In the genomic region with DNA sequence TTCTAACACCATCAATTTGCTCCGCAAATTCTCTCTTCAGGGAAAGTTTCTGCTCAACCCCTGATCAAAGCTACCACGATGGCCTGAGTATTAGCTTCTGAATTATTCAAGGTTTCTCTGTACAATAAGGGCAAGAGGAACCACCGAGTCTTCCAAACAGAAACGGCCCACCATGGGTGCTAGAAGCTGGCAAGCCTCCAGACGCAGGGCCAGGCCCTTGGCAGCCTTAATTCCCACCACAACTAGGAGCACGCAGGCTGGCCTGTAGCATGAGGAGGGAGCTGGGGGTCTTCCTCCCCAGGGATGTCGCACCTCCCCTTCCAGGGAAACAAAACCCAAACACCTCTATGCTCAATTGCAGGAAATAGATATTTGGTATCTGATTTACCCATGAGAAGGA, we compare ENCODE assay signal across 27 cellular contexts. TPM values are rescaled to one million over a fixed set of nuclear protein-coding genes. Genes with fewer than 3 reads are reported as not detected.
DNase-seq lines count a peak whose midpoint lies in the region; ATAC-seq, FAIRE-seq and TF ChIP-seq lines count a peak whose summit lies in the region.
"Had no signal": no experiment of that assay in that cellular context is flagged by ENCODE, and none has a peak within 500 bp of the region (broad histone marks: within the 10 kb centered on the region; RNA-seq: fewer than 3 reads in every experiment).

No MANE protein-coding gene starts in this region.

- no TSS peak for BruUV-seq in K562 (replicated peaks; lab: Mats Ljungman, UMichigan)

- H3K4me3 ChIP-seq in K562 = no peak overlapping the region
- H3K4me3 ChIP-seq: BLaER1, GM12878 had no signal

- no peak overlapping the region for H3K27ac Mint-ChIP-seq in osteocyte (ENCODE audit: unreplicated experiment)
- no peak overlapping the region for H3K27ac Mint-ChIP-seq in activated naive CD4-positive, alpha-beta T cell treated with anti-CD3 and anti-CD28 coated beads for 36 hours
- H3K27ac Mint-ChIP-seq: CD14-positive monocyte; CD4-positive, alpha-beta memory T cell; CD4-positive, CD25-positive, alpha-beta regulatory T cell; CD8-positive, alpha-beta memory T cell had no signal

- TF ChIP-seq POLR2A in K562 (conservative IDR thresholded peaks at IDR 0.05) = no peak

- no peak for TF ChIP-seq CTCF in K562 (IDR thresholded peaks at IDR 0.05 in 2 of 3, conservative IDR thresholded peaks at IDR 0.05 in 1 of 3; ENCODE audit: insufficient read depth in 2 of 3, low read depth in 1 of 3, low read length in 3 of 3)
- TF ChIP-seq CTCF in osteocyte (IDR thresholded peaks at IDR 0.05) = no peak

- POLR2A ChIA-PET in K562 (lab: Yijun Ruan, JAX) = interaction anchor here (0.7 to 1.1 kb wide), 2 partner anchors 10 to 78 kb away, joined by 3 read pairs; no protein-coding TSS in a partner anchor

- in situ Hi-C loops in K562 (cut with MboI) = no loop called here

- WGBS in K562 (ENCODE audit: insufficient coverage, low coverage, missing lambda C conversion rate) = 3% methylated on average over 7 of the region's 7 CpGs

- H3K27me3 ChIP-seq in K562 (ENCODE audit: control insufficient read depth in 2 of 2, insufficient read depth in 2 of 2, low read length in 2 of 2) = peaks cover 48 to 53% of the 10 kb centered on the region in 2 experiments
- H3K27me3 ChIP-seq: BLaER1 had no signal

- no peaks in the 10 kb centered on the region for H3K79me2 ChIP-seq in K562 (ENCODE audit: control insufficient read depth, insufficient read depth, low read length)

- no peaks in the 10 kb centered on the region for H3K9me1 ChIP-seq in K562 (ENCODE audit: control insufficient read depth, insufficient read depth, low read length)

- intact Hi-C loops in K562 (cut with micrococcal nuclease) = no loop called here
- intact Hi-C loops in activated naive CD4-positive, alpha-beta T cell treated with anti-CD3 and anti-CD28 coated beads for 36 hours (cut with micrococcal nuclease) = no loop called here

- H3K36me3 ChIP-seq in K562 (ENCODE audit: control insufficient read depth, insufficient read depth, low read length) = no peaks in the 10 kb centered on the region
- H3K36me3 ChIP-seq: BE2C, BLaER1 had no signal

- H3K4me1 Mint-ChIP-seq in osteocyte (ENCODE audit: unreplicated experiment) = no peaks in the 10 kb centered on the region
- H3K4me1 Mint-ChIP-seq in activated naive CD4-positive, alpha-beta T cell treated with anti-CD3 and anti-CD28 coated beads for 36 hours (ENCODE audit: low read depth) = no peaks in the 10 kb centered on the region
- H3K4me1 Mint-ChIP-seq: CD14-positive monocyte; CD4-positive, alpha-beta memory T cell; CD4-positive, CD25-positive, alpha-beta regulatory T cell; CD8-positive, alpha-beta memory T cell had no signal

- 0 out of 4 replicates have a peak, but pooled peaks of 1 of the 2 experiments have one; percentile 10 for TF ChIP-seq RAD21 in K562 (CRISPR knock-in tag; conservative IDR thresholded peaks at IDR 0.05 in 1 of 2, IDR thresholded peaks at IDR 0.05 in 1 of 2)

- FAIRE-seq in K562 (lab: Jason Lieb, UNC) = no peak
- FAIRE-seq: A204.1, GM12878, GM12892, GM18507 had no signal

- ATAC-seq in K562 (no peak), HG02678 (IDR thresholded peaks at IDR 0.05; ENCODE audit: unreplicated experiment) (no peak)
- ATAC-seq: GM12878 had no signal

- no peaks in the 10 kb centered on the region for H3K9me3 ChIP-seq in K562 (replicated peaks; ENCODE audit: control insufficient read depth, insufficient read depth, low read depth, low read length)
- H3K9me3 ChIP-seq: BE2C had no signal

- H3K9ac ChIP-seq in K562 (ENCODE audit: insufficient read depth in 1 of 2, low read depth in 2 of 2, low read length in 2 of 2) = no peak overlapping the region
- H3K9ac ChIP-seq: BLaER1 had no signal

- H3K4me1 ChIP-seq in K562 (replicated peaks in 1 of 2; ENCODE audit: control insufficient read depth in 2 of 2, insufficient read depth in 2 of 2, low read length in 2 of 2) = no peaks in the 10 kb centered on the region
- H3K4me1 ChIP-seq: BE2C had no signal

- H3K4me3 Mint-ChIP-seq in osteocyte (ENCODE audit: unreplicated experiment) = no peak overlapping the region
- H3K4me3 Mint-ChIP-seq in activated naive CD4-positive, alpha-beta T cell treated with anti-CD3 and anti-CD28 coated beads for 36 hours = no peak overlapping the region
- H3K4me3 Mint-ChIP-seq: CD14-positive monocyte; CD4-positive, alpha-beta memory T cell; CD4-positive, CD25-positive, alpha-beta regulatory T cell; CD8-positive, alpha-beta memory T cell had no signal

- no peaks in the 10 kb centered on the region for H4K20me1 ChIP-seq in K562 (replicated peaks; ENCODE audit: control insufficient read depth, insufficient read depth, low read length)
- H4K20me1 ChIP-seq: BLaER1 had no signal

- DNase-seq in K562 (ENCODE audit: extremely low read depth in 1 of 4, low spot score in 3 of 4) (no peak), osteocyte (ENCODE audit: extremely low spot score, unreplicated experiment) (peak; percentile 71), NCI-H187 (lab: John Stamatoyannopoulos, UW) (no peak)
- DNase-seq in activated naive CD4-positive, alpha-beta T cell treated with anti-CD3 and anti-CD28 coated beads for 36 hours = no peak
- DNase-seq: 8988T; ACHN; BE2C; C1 segment of cervical spinal cord; CD4-positive, alpha-beta memory T cell; CD4-positive, CD25-positive, alpha-beta regulatory T cell; CD8-positive, alpha-beta memory T cell; COR-L47; DMS 273 treated with DMSO at 0.1 percent for 48 hours; DMS153; DMS53; DMS79; DND-41; EL; GDM1 had no signal

- H3K27me3 Mint-ChIP-seq in osteocyte (ENCODE audit: unreplicated experiment) = peaks cover 51% of the 10 kb centered on the region
- peaks cover 2% of the 10 kb centered on the region for H3K27me3 Mint-ChIP-seq in activated naive CD4-positive, alpha-beta T cell treated with anti-CD3 and anti-CD28 coated beads for 36 hours (ENCODE audit: low read depth)

- H2AFZ ChIP-seq in K562 (ENCODE audit: low read depth, low read length) = no peak overlapping the region

- H3K4me2 ChIP-seq in K562 (ENCODE audit: insufficient read depth, low read length) = no peak overlapping the region
- H3K4me2 ChIP-seq: BLaER1 had no signal

- no peak overlapping the region for H3K27ac ChIP-seq in K562 (ENCODE audit: extremely low read depth, low read depth, low read length)
- H3K27ac ChIP-seq: BLaER1 had no signal

- no peaks in the 10 kb centered on the region for H3K9me3 Mint-ChIP-seq in osteocyte (ENCODE audit: unreplicated experiment)
- H3K9me3 Mint-ChIP-seq in activated naive CD4-positive, alpha-beta T cell treated with anti-CD3 and anti-CD28 coated beads for 36 hours = no peaks in the 10 kb centered on the region
- H3K9me3 Mint-ChIP-seq: CD8-positive, alpha-beta memory T cell had no signal

- H3K36me3 Mint-ChIP-seq in osteocyte (ENCODE audit: unreplicated experiment) = no peaks in the 10 kb centered on the region
- H3K36me3 Mint-ChIP-seq in activated naive CD4-positive, alpha-beta T cell treated with anti-CD3 and anti-CD28 coated beads for 36 hours (ENCODE audit: low read depth) = no peaks in the 10 kb centered on the region
- H3K36me3 Mint-ChIP-seq: CD14-positive monocyte; CD4-positive, alpha-beta memory T cell; CD4-positive, CD25-positive, alpha-beta regulatory T cell had no signal

- TF ChIP-seq EP300 in K562 (IDR thresholded peaks at IDR 0.05; ENCODE audit: low read length) = no peak

- CTCF ChIA-PET in K562 (lab: Yijun Ruan, JAX; ENCODE audit: low intra/inter-chr PET ratio) = no interaction called here
- CTCF ChIA-PET in activated naive CD4-positive, alpha-beta T cell treated with anti-CD3 and anti-CD28 coated beads for 36 hours (lab: Charles Lee) = no interaction called here

RNA-seq across cellular contexts. Expression of a gene that starts 11.1 kb away (rescaled TPM):
- 0.16 TPM in 1 of 2 replicates, not detected in the other for total RNA-seq in K562 (2011; cell fraction: chromatin; rRNA removed; ENCODE audit: low replicate concordance)
- total RNA-seq in K562 (2011; cell fraction: nucleolus; rRNA removed) = not detected in 2 replicates
- 0.15 TPM in 1 of 2 replicates, not detected in the other for total RNA-seq in K562 (2011; cell fraction: nucleoplasm; rRNA removed)
- not detected in 2 replicates for total RNA-seq in K562 (2014; rRNA removed)
- not detected in 2 replicates for total RNA-seq in K562 (2014; rRNA removed; fragmentation: Illumina TruSeq; extraction: Trizol)
- total RNA-seq in K562 (2015; rRNA removed; fragmentation: Illumina TruSeq; extraction: Trizol) = not detected in 2 replicates
- not detected in 2 replicates for total RNA-seq in K562 (2021)
- 0.17 TPM in 1 of 2 replicates, not detected in the other for polyA plus RNA-seq in K562 (2011; rRNA removed)
- 0.01 TPM in 1 of 2 replicates, not detected in the other for polyA plus RNA-seq in K562 (2011; cell fraction: cytosol; rRNA removed)
- polyA plus RNA-seq in K562 (2011; cell fraction: nucleus; rRNA removed) = 0.07 TPM in 1 of 2 replicates, not detected in the other
- polyA plus RNA-seq in K562 (2012) = 0.18 TPM in 1 of 2 replicates, not detected in the other
- polyA plus RNA-seq in K562 (2014; fragmentation: Illumina TruSeq; extraction: Trizol) = not detected in 2 replicates
- not detected for polyA plus RNA-seq in K562 (2014; fragmentation: Nextera tagmentation; extraction: Ambion mirVana)
- polyA plus RNA-seq in K562 (2014; rRNA removed) = not detected in 2 replicates
- 0.07 TPM in 1 of 2 replicates, not detected in the other for polyA minus RNA-seq in K562 (2011; rRNA and poly(A)+ RNA removed)
- not detected in 2 replicates for polyA minus RNA-seq in K562 (2011; cell fraction: cytosol; rRNA and poly(A)+ RNA removed)
- polyA minus RNA-seq in K562 (2011; cell fraction: nucleus; rRNA and poly(A)+ RNA removed) = not detected in 2 replicates
- 0.19 and 0.34 TPM in 2 replicates for total RNA-seq in osteocyte
- total RNA-seq in activated naive CD4-positive, alpha-beta T cell treated with anti-CD3 and anti-CD28 coated beads for 36 hours = under 1 TPM in 1 of 2 experiments, not detected in 1; 0.22 TPM
- total RNA-seq: CD4-positive, alpha-beta memory T cell; CD8-positive, alpha-beta memory T cell had no signal
- polyA plus RNA-seq: AG04450; CD14-positive monocyte; CD4-positive, alpha-beta memory T cell; CD4-positive, CD25-positive, alpha-beta regulatory T cell; CD8-positive, alpha-beta memory T cell had no signal

RNA-seq across cellular contexts. Expression of a gene that starts 28.7 kb away (rescaled TPM):
- total RNA-seq in K562 (2011; cell fraction: chromatin; rRNA removed; ENCODE audit: low replicate concordance) = 4.6 and 9.1 TPM in 2 replicates
- total RNA-seq in K562 (2011; cell fraction: nucleolus; rRNA removed) = 5.5 and 5.9 TPM in 2 replicates
- 5.6 and 6.5 TPM in 2 replicates for total RNA-seq in K562 (2011; cell fraction: nucleoplasm; rRNA removed)
- total RNA-seq in K562 (2014; rRNA removed) (0.33 and 1.4 TPM in 2 replicates), K562 (2014; rRNA removed; fragmentation: Illumina TruSeq; extraction: Trizol) (0.10 and 0.15 TPM in 2 replicates), K562 (2015; rRNA removed; fragmentation: Illumina TruSeq; extraction: Trizol) (0.40 and 0.79 TPM in 2 replicates), K562 (2021) (0.40 and 0.60 TPM in 2 replicates), osteocyte (13.2 and 13.5 TPM in 2 replicates)
- polyA plus RNA-seq in K562 (2011; rRNA removed) (3.4 and 4.5 TPM in 2 replicates), K562 (2014; fragmentation: Illumina TruSeq; extraction: Trizol) (0.45 and 0.65 TPM in 2 replicates), K562 (2014; fragmentation: Nextera tagmentation; extraction: Ambion mirVana) (under 1 TPM; 0.06 to 0.20 TPM), K562 (2014; rRNA removed) (0.09 and 0.24 TPM in 2 replicates)
- polyA plus RNA-seq in K562 (2011; cell fraction: cytosol; rRNA removed) = 2.8 and 3.2 TPM in 2 replicates
- 10.8 and 11.2 TPM in 2 replicates for polyA plus RNA-seq in K562 (2011; cell fraction: nucleus; rRNA removed)
- polyA plus RNA-seq in K562 (2012) = 0.43 and 1.8 TPM in 2 replicates
- polyA minus RNA-seq in K562 (2011; rRNA and poly(A)+ RNA removed) = 3.8 and 6.7 TPM in 2 replicates
- polyA minus RNA-seq in K562 (2011; cell fraction: cytosol; rRNA and poly(A)+ RNA removed) = 2.5 and 2.6 TPM in 2 replicates
- polyA minus RNA-seq in K562 (2011; cell fraction: nucleus; rRNA and poly(A)+ RNA removed) = 8.3 and 11.8 TPM in 2 replicates
- total RNA-seq in activated naive CD4-positive, alpha-beta T cell treated with anti-CD3 and anti-CD28 coated beads for 36 hours = 10 to 100 TPM; 18.4 to 18.7 TPM
